ENCODE assay signal across 16 cellular contexts in the genomic region with DNA sequence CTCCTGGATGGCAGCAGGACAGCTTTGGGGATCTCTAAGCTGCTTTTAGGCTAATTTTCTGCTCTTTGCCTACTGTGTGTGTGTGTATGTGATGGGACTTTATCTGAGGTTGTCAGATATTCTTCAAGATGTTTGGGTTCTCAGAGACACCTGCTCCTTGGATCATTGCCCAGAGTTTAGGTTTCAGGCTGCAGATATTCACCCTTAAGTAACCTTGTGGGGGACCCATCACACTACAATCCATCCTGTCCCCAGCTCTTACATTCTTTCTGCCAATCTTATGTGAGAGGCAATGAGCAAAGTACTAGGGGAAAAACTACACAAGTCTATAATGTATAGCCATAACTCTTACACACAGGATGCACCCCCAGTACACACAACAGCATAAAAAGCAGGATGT.
A peak's percentile ranks its signal among the peaks of the same experiment; 100 is the strongest.
DNase-seq lines count a peak whose midpoint lies in the region; ATAC-seq and TF ChIP-seq lines count a peak whose summit lies in the region.
"Had no signal": no experiment of that assay in that cellular context is flagged by ENCODE, and none has a peak within 500 bp of the region (broad histone marks: within the 10 kb centered on the region; RNA-seq: fewer than 3 reads in every experiment).

No MANE protein-coding gene starts in this region.

- no peaks in the 10 kb centered on the region for H3K9me3 ChIP-seq in esophagus squamous epithelium
- H3K9me3 ChIP-seq: heart right ventricle, right lobe of liver had no signal

- ATAC-seq in GM18517 (IDR thresholded peaks at IDR 0.05; ENCODE audit: unreplicated experiment) = peak; percentile 44
- ATAC-seq in GM21367 (IDR thresholded peaks at IDR 0.05; ENCODE audit: unreplicated experiment) = peak; percentile 78
- ATAC-seq in HG02884 (IDR thresholded peaks at IDR 0.05; ENCODE audit: unreplicated experiment) = peak; percentile 39
- peak; percentile 59 for ATAC-seq in HG03521 (IDR thresholded peaks at IDR 0.05; ENCODE audit: unreplicated experiment)
- ATAC-seq: heart right ventricle, right lobe of liver had no signal

- TF ChIP-seq CTCF in esophagus squamous epithelium (IDR thresholded peaks at IDR 0.05) = no peak

- no peak overlapping the region for H3K27ac ChIP-seq in esophagus squamous epithelium
- H3K27ac ChIP-seq: heart right ventricle, right lobe of liver, SK-N-MC had no signal

- no peaks in the 10 kb centered on the region for H3K36me3 ChIP-seq in esophagus squamous epithelium
- H3K36me3 ChIP-seq: heart right ventricle, right lobe of liver had no signal

- DNase-seq in DMS53 (lab: John Stamatoyannopoulos, UW) (no peak), hepatic stellate cell (ENCODE audit: low spot score) (no peak), NCI-H446 (lab: John Stamatoyannopoulos, UW) (no peak), esophagus squamous epithelium (lab: John Stamatoyannopoulos, UW) (no peak)
- DNase-seq: DND-41; heart right ventricle; KBM-7; NCI-H187 treated with DMSO at 0.1 percent for 48 hours; nephron progenitor cell; NK-92 treated with Interleukin-12 subunit alpha and Interleukin-12 subunit beta, amount 100 ng/mL, for 24 hours; right lobe of liver had no signal

- no peaks in the 10 kb centered on the region for H3K4me1 ChIP-seq in esophagus squamous epithelium

- no peak for TF ChIP-seq POLR2A in esophagus squamous epithelium (IDR thresholded peaks at IDR 0.05)

- intact Hi-C loops in esophagus squamous epithelium (cut with DNase I) = no loop called here

- no peaks in the 10 kb centered on the region for H3K27me3 ChIP-seq in esophagus squamous epithelium
- H3K27me3 ChIP-seq: heart right ventricle, right lobe of liver had no signal

- no peak overlapping the region for H3K4me3 ChIP-seq in esophagus squamous epithelium
- H3K4me3 ChIP-seq: heart right ventricle, right lobe of liver, SK-N-MC had no signal
